Comparison of ENCODE assay signal across 30 cellular contexts in the genomic region with DNA sequence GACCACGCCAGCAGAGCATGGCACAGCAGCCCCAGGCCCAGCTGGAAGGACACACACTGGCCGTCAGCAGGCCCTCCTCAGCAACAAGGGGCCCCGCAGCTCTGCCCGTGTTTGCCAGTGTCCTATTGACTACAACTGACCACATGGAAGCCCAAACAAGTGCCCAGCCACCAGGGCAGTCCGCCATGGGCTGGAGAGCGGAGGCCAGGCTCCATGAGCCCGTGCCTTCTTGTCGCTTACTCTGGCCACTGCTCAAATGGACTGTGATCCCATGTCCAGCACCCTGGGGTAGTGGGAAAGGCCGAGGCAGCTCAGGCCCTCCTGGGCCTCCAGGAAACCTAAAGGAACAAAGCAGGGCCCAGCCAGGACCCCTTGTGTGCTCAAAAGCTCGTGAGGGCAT.
"Had no signal": no experiment of that assay in that cellular context is flagged by ENCODE, and none has a peak within 500 bp of the region (broad histone marks: within the 10 kb centered on the region; RNA-seq: fewer than 3 reads in every experiment).

No MANE protein-coding gene starts in this region.

- ATAC-seq: heart right ventricle, left colon, natural killer cell, pancreas, sciatic nerve had no signal

- H3K27ac Mint-ChIP-seq: natural killer cell had no signal

- H3K4me3 ChIP-seq: coronary artery, esophagus squamous epithelium, heart right ventricle, pancreas, smooth muscle cell, stomach, thyroid gland, vagina had no signal

- FAIRE-seq: endometrium, islet of Langerhans, pancreas had no signal

- H3K27me3 ChIP-seq: esophagus squamous epithelium, heart right ventricle, pancreas, stomach, thyroid gland, vagina had no signal

- H3K9me3 Mint-ChIP-seq: natural killer cell had no signal

- H3K36me3 Mint-ChIP-seq: natural killer cell had no signal

- DNase-seq: dermis blood vessel endothelial cell; effector memory CD4-positive, alpha-beta T cell; erythroblast; esophagus squamous epithelium; foreskin melanocyte; glutamatergic neuron; heart right ventricle; hippocampal formation; left colon; mammary epithelial cell; mesendoderm; midbrain; natural killer cell; occipital lobe; retina; stimulated activated CD4-positive, alpha-beta T cell treated with anti-CD3 and anti-CD28 coated beads, Interleukin-12 subunit alpha, Interleukin-12 subunit beta, amount 100 ng/mL, for 4 hours; stimulated activated CD4-positive, alpha-beta T cell treated with anti-CD3 and anti-CD28 coated beads, Interleukin-1b, Interleukin-23, amount 100 ng/mL, for 48 hours; stimulated activated CD4-positive, alpha-beta T cell treated with anti-CD3 and anti-CD28 coated beads, Interleukin-4, amount 100 ng/mL, for 1 hour; stimulated activated CD8-positive, alpha-beta memory T cell treated with anti-CD3 and anti-CD28 coated beads, Interleukin-4, amount 100 ng/mL, for 48 hours; stimulated activated naive CD4-positive, alpha-beta T cell treated with Interleukin-2 at 50 U/mL for 16 hours; stomach; thyroid gland; trophoblast cell had no signal

- H3K4me3 Mint-ChIP-seq: natural killer cell had no signal

- H3K4me2 ChIP-seq: smooth muscle cell had no signal

- H3K36me3 ChIP-seq: esophagus squamous epithelium, heart right ventricle, pancreas, stomach, thyroid gland, vagina had no signal

- H3K4me1 ChIP-seq: pancreas, stomach, thyroid gland, vagina had no signal

- H3K27ac ChIP-seq: coronary artery, esophagus squamous epithelium, heart right ventricle, pancreas, stomach, thyroid gland, vagina had no signal

- H3K9me3 ChIP-seq: pancreas, thyroid gland, vagina had no signal
